In genomic region chrX:24259544-24260240, GRCh38 we compare ENCODE assay signal across 8 cellular contexts. TPM values are rescaled to one million over a fixed set of nuclear protein-coding genes. Genes with fewer than 3 reads are reported as not detected.
DNase-seq lines count a peak whose midpoint lies in the region; ATAC-seq, FAIRE-seq and TF ChIP-seq lines count a peak whose summit lies in the region.

No MANE protein-coding gene starts in this region.

- DNase-seq in GM12892 (ENCODE audit: insufficient read length): no peak
- DNase-seq in NCI-H1105 (lab: John Stamatoyannopoulos, UW): peak; percentile 3
- peak; percentile 15 for DNase-seq in UCSD-AML1 (lab: John Stamatoyannopoulos, UW; ENCODE audit: unreplicated experiment)
- peak; percentile 57 to 77 for DNase-seq in foreskin fibroblast
- DNase-seq in renal cortical epithelial cell (ENCODE audit: low read depth): peak; percentile 73

- FAIRE-seq in GM12892 (lab: Jason Lieb, UNC): peak; percentile 83

- no peak overlapping the region for H3K27ac ChIP-seq in C4-2B

- ATAC-seq in GM18858 (IDR thresholded peaks at IDR 0.05; ENCODE audit: unreplicated experiment): no peak
- ATAC-seq in HG03025 (IDR thresholded peaks at IDR 0.05; ENCODE audit: low FRiP score, unreplicated experiment): no peak

- no peak overlapping the region for H3K4me3 ChIP-seq in foreskin fibroblast (ENCODE audit: low read depth in 1 of 2, low read length in 2 of 2)

- TF ChIP-seq CTCF in C4-2B (conservative IDR thresholded peaks at IDR 0.05) (peak; percentile 73), foreskin fibroblast (IDR thresholded peaks at IDR 0.05; ENCODE audit: low read depth, low read length) (peak; percentile 41)

- no peak for TF ChIP-seq POLR2A in GM12892 (IDR thresholded peaks at IDR 0.05; ENCODE audit: low read depth, low read length)

RNA-seq across cellular contexts. Expression of gene SUPT20HL2, which starts 54.2 kb away (rescaled TPM):
- polyA plus RNA-seq in GM12892 (2012; ENCODE audit: missing spikeins): not detected
- not detected in 2 replicates for total RNA-seq in renal cortical epithelial cell
